In genomic region chr4:86940176-86940575, GRCh38 we compare ENCODE assay signal across 9 cellular contexts. TPM values are rescaled to one million over a fixed set of nuclear protein-coding genes. Genes with fewer than 3 reads are reported as not detected.
DNase-seq lines count a peak whose midpoint lies in the region; ATAC-seq and TF ChIP-seq lines count a peak whose summit lies in the region.
"Had no signal": no experiment of that assay in that cellular context is flagged by ENCODE, and none has a peak within 500 bp of the region (broad histone marks: within the 10 kb centered on the region; RNA-seq: fewer than 3 reads in every experiment).

No MANE protein-coding gene starts in this region.

- no peak for DNase-seq in immature natural killer cell
- DNase-seq in dedifferentiated amniotic fluid mesenchymal stem cell (ENCODE audit: extremely low spot score), result no peak
- DNase-seq in DMS53 treated with DMSO at 0.1 percent for 48 hours (lab: John Stamatoyannopoulos, UW; ENCODE audit: unreplicated experiment), result no peak
- DNase-seq in D341Med (ENCODE audit: low spot score), result no peak
- no peak for DNase-seq in dorsolateral prefrontal cortex

- H3K27ac ChIP-seq in BLaER1 (peak overlapping the region; percentile 85), dorsolateral prefrontal cortex (peak overlapping the region in 3 of 59 donors; percentile 12 to 31 (median 21))

- no peaks in the 10 kb centered on the region for H3K9me3 ChIP-seq in BLaER1

- H3K9ac ChIP-seq in BLaER1, result peak overlapping the region; percentile 92

- peaks cover 74% of the 10 kb centered on the region for H3K4me1 ChIP-seq in BLaER1

- peak overlapping the region; percentile 95 for H3K4me3 ChIP-seq in BLaER1
- no peak overlapping the region for H3K4me3 ChIP-seq in dorsolateral prefrontal cortex

- no peaks in the 10 kb centered on the region for H3K27me3 ChIP-seq in BLaER1
- H3K27me3 ChIP-seq in dorsolateral prefrontal cortex, result no peaks in the 10 kb centered on the region

- peaks cover 3 to 8% (median 4%) of the 10 kb centered on the region in 3 donors for H3K27me3 Mint-ChIP-seq in immature natural killer cell (ENCODE audit: low read depth in 3 of 3)

- intact Hi-C loops in dorsolateral prefrontal cortex (cut with DNase I), result no loop called here

- H3K36me3 Mint-ChIP-seq in immature natural killer cell, result no peaks in the 10 kb centered on the region

- peak overlapping the region; percentile 73 to 92 (median 88) for H3K27ac Mint-ChIP-seq in immature natural killer cell

- peaks cover 57 to 71% of the 10 kb centered on the region in 2 donors for H3K4me1 Mint-ChIP-seq in immature natural killer cell

- H3K4me3 Mint-ChIP-seq in immature natural killer cell, result peak overlapping the region; percentile 59 to 77 (median 70)

- ATAC-seq in GM19455 (IDR thresholded peaks at IDR 0.05; ENCODE audit: unreplicated experiment), result peak; percentile 15
- ATAC-seq in HG03571 (IDR thresholded peaks at IDR 0.05; ENCODE audit: unreplicated experiment), result peak; percentile 6
- ATAC-seq: Panc1 had no signal

- H3K9me3 Mint-ChIP-seq in immature natural killer cell, result no peaks in the 10 kb centered on the region

- no peaks in the 10 kb centered on the region for H3K36me3 ChIP-seq in BLaER1

- peak overlapping the region; percentile 94 for H3K4me2 ChIP-seq in BLaER1

- H4K20me1 ChIP-seq in BLaER1, result no peaks in the 10 kb centered on the region

- no peak for TF ChIP-seq CTCF in dorsolateral prefrontal cortex (IDR thresholded peaks at IDR 0.05 in 54 of 56, conservative IDR thresholded peaks at IDR 0.05 in 2 of 56; ENCODE audit: low read depth in 1 of 56, partially characterized antibody in 56 of 56)

RNA-seq across cellular contexts. Expression of gene AFF1, which starts 5.4 kb away (rescaled TPM):
- 10 to 100 TPM; 10.1 to 35.3 (median 13.9) TPM for polyA plus RNA-seq in immature natural killer cell
- total RNA-seq in dorsolateral prefrontal cortex, result 10 to 100 TPM; 37.6 to 89.2 (median 55.4) TPM

RNA-seq across cellular contexts. Expression of gene C4orf36, which starts 48.0 kb away (rescaled TPM):
- polyA plus RNA-seq in immature natural killer cell, result under 1 TPM in 1 of 3 donors, not detected in 2; 0.18 TPM
- total RNA-seq in dorsolateral prefrontal cortex, result 1 to 10 TPM in 92 of 120 experiments, under 1 TPM in 7, not detected in 21; 0.52 to 5.5 (median 2.0) TPM
